Comparison of ENCODE assay signal across 8 cellular contexts in the genomic region with DNA sequence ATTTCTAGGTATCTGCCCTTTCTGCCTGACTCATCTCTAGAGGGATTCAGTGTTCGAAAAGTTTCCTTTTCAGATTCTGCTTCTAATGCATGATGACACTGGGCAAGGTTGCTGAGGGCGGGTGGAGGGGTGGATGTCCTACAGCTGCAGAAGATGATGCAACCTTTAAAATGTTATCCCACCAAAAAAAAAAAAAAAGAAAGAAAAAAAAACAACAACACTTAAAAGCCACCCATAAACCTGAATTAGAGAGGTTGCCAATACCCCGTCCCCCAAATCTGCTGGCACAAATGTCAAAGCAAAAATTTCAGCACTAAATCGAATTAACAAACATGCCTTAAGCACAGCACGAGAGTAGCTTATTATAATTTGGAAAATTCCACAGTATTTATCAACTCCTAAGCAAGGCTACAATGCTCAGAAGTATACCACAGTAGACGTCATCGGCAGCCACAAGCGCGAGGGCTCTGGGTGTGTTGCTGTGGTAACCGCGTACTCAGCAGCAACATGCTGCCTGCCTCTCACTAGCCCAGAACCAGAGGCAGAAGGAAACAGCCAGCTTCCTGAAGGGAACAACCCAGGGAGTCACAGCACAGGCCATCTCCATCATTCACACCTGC.
DNase-seq lines count a peak whose midpoint lies in the region; ATAC-seq and TF ChIP-seq lines count a peak whose summit lies in the region.

No MANE protein-coding gene starts in this region.

- H3K27ac ChIP-seq in PC-3 (ENCODE audit: low read length) (peak overlapping the region; percentile 89), aorta (ENCODE audit: low read depth in 1 of 2, low read length in 2 of 2) (no peak overlapping the region)

- no peaks in the 10 kb centered on the region for H3F3A ChIP-seq in PC-3 (ENCODE audit: low read length, unreplicated experiment)

- no peaks in the 10 kb centered on the region for H3K9me2 ChIP-seq in PC-3 (replicated peaks; ENCODE audit: low read length)

- H3K4me3 ChIP-seq in PC-3 (ENCODE audit: low read length) = peak overlapping the region; percentile 43; the same call in 1 of the 2 replicates
- H3K4me3 ChIP-seq in aorta (ENCODE audit: low read length in 2 of 2) = no peak overlapping the region

- no peaks in the 10 kb centered on the region for H3K27me3 ChIP-seq in PC-3 (ENCODE audit: low read length)
- H3K27me3 ChIP-seq in aorta (ENCODE audit: control insufficient read depth in 1 of 2, insufficient read depth in 2 of 2, low read length in 1 of 2) = no peaks in the 10 kb centered on the region

- H3K9me3 ChIP-seq in PC-3 (ENCODE audit: low read length) = no peaks in the 10 kb centered on the region
- H3K9me3 ChIP-seq in aorta (ENCODE audit: control insufficient read depth, low read length) = no peaks in the 10 kb centered on the region

- TF ChIP-seq CTCF in PC-3 (conservative IDR thresholded peaks at IDR 0.05; ENCODE audit: low read depth, low read length) = no peak

- CTCF ChIA-PET in PC-3 (lab: Charles Lee) = no interaction called here

- no TSS peak for BruUV-seq in PC-3 (replicated peaks; lab: Mats Ljungman, UMichigan)

- H3K9ac ChIP-seq in PC-3 (ENCODE audit: low read length) = 0 out of 2 replicates have a peak overlapping the region, but pooled peaks have one; percentile 33

- no peak overlapping the region for H2AFZ ChIP-seq in PC-3 (ENCODE audit: low read length)

- POLR2A ChIA-PET in PC-3 (lab: Charles Lee; ENCODE audit: unreplicated experiment) = no interaction called here

- H4K20me1 ChIP-seq in PC-3 (ENCODE audit: low read length) = no peaks in the 10 kb centered on the region

- whole genome bisulfite sequencing in aorta, 2 donors = 43 to 49% methylated on average over 11 of the region's 11 CpGs

- ATAC-seq in GM18517 (IDR thresholded peaks at IDR 0.05; ENCODE audit: unreplicated experiment) (peak; percentile 69), HG02938 (IDR thresholded peaks at IDR 0.05; ENCODE audit: unreplicated experiment) (peak; percentile 89), PC-3 (peak; percentile 58), Right ventricle myocardium superior (ENCODE audit: poor library complexity) (peak; percentile 84), aorta (ENCODE audit: low FRiP score) (peak; percentile 87)

- no peaks in the 10 kb centered on the region for H3K36me3 ChIP-seq in PC-3 (ENCODE audit: low read depth, low read length)
- H3K36me3 ChIP-seq in aorta (ENCODE audit: control insufficient read depth in 1 of 2, insufficient read depth in 2 of 2, low read length in 1 of 2) = no peaks in the 10 kb centered on the region

- DNase-seq in PC-3 (peak; percentile 32), Right ventricle myocardium superior (peak; percentile 75), retina (peak; percentile 43), aorta (peak; percentile 84 to 85), NCI-H1048 (lab: John Stamatoyannopoulos, UW) (no peak)
- peak; percentile 53 for DNase-seq in activated gamma-delta T cell treated with anti-CD3 and anti-CD28 coated beads, Interleukin-2, amount 50 U/mL, for 16 hours (ENCODE audit: low read depth)

- intact Hi-C loops in PC-3 (cut with micrococcal nuclease) (no loop called here), Right ventricle myocardium superior (cut with DNase I) (no loop called here), aorta (cut with DNase I) (no loop called here)

- H3K79me2 ChIP-seq in PC-3 (ENCODE audit: low read length) = no peaks in the 10 kb centered on the region

- H3K4me1 ChIP-seq in PC-3 (ENCODE audit: insufficient read depth, low read length) (peaks cover 28% of the 10 kb centered on the region), aorta (ENCODE audit: control insufficient read depth in 1 of 2, insufficient read depth in 2 of 2, low read length in 2 of 2) (no peaks in the 10 kb centered on the region)

- peak overlapping the region; percentile 79 for H3K4me2 ChIP-seq in PC-3 (ENCODE audit: low read length)
